Comparison of ENCODE assay signal across 1 cellular context in genomic region chr5:134917070-134917831, GRCh38.
TF ChIP-seq lines count a peak whose summit lies in the region.

No MANE protein-coding gene starts in this region.

TF ChIP-seq in GM23338, 12 proteins besides CTCF, POLR2A, EP300 and RAD21 (continued from another document):
- TF ChIP-seq, protein P1, sequence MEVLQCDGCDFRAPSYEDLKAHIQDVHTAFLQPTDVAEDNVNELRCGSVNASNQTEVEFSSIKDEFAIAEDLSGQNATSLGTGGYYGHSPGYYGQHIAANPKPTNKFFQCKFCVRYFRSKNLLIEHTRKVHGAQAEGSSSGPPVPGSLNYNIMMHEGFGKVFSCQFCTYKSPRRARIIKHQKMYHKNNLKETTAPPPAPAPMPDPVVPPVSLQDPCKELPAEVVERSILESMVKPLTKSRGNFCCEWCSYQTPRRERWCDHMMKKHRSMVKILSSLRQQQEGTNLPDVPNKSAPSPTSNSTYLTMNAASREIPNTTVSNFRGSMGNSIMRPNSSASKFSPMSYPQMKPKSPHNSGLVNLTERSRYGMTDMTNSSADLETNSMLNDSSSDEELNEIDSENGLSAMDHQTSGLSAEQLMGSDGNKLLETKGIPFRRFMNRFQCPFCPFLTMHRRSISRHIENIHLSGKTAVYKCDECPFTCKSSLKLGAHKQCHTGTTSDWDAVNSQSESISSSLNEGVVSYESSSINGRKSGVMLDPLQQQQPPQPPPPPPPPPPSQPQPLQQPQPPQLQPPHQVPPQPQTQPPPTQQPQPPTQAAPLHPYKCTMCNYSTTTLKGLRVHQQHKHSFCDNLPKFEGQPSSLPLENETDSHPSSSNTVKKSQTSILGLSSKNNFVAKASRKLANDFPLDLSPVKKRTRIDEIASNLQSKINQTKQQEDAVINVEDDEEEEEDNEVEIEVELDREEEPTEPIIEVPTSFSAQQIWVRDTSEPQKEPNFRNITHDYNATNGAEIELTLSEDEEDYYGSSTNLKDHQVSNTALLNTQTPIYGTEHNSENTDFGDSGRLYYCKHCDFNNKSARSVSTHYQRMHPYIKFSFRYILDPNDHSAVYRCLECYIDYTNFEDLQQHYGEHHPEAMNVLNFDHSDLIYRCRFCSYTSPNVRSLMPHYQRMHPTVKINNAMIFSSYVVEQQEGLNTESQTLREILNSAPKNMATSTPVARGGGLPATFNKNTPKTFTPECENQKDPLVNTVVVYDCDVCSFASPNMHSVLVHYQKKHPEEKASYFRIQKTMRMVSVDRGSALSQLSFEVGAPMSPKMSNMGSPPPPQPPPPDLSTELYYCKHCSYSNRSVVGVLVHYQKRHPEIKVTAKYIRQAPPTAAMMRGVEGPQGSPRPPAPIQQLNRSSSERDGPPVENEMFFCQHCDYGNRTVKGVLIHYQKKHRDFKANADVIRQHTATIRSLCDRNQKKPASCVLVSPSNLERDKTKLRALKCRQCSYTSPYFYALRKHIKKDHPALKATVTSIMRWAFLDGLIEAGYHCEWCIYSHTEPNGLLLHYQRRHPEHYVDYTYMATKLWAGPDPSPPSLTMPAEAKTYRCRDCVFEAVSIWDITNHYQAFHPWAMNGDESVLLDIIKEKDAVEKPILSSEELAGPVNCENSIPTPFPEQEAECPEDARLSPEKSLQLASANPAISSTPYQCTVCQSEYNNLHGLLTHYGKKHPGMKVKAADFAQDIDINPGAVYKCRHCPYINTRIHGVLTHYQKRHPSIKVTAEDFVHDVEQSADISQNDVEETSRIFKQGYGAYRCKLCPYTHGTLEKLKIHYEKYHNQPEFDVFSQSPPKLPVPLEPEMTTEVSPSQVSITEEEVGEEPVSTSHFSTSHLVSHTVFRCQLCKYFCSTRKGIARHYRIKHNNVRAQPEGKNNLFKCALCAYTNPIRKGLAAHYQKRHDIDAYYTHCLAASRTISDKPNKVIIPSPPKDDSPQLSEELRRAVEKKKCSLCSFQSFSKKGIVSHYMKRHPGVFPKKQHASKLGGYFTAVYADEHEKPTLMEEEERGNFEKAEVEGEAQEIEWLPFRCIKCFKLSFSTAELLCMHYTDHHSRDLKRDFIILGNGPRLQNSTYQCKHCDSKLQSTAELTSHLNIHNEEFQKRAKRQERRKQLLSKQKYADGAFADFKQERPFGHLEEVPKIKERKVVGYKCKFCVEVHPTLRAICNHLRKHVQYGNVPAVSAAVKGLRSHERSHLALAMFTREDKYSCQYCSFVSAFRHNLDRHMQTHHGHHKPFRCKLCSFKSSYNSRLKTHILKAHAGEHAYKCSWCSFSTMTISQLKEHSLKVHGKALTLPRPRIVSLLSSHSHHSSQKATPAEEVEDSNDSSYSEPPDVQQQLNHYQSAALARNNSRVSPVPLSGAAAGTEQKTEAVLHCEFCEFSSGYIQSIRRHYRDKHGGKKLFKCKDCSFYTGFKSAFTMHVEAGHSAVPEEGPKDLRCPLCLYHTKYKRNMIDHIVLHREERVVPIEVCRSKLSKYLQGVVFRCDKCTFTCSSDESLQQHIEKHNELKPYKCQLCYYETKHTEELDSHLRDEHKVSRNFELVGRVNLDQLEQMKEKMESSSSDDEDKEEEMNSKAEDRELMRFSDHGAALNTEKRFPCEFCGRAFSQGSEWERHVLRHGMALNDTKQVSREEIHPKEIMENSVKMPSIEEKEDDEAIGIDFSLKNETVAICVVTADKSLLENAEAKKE (CRISPR knock-in tag; IDR thresholded peaks at IDR 0.05), result no peak
